1 cellular context compared by ENCODE assay signal in the genomic region with DNA sequence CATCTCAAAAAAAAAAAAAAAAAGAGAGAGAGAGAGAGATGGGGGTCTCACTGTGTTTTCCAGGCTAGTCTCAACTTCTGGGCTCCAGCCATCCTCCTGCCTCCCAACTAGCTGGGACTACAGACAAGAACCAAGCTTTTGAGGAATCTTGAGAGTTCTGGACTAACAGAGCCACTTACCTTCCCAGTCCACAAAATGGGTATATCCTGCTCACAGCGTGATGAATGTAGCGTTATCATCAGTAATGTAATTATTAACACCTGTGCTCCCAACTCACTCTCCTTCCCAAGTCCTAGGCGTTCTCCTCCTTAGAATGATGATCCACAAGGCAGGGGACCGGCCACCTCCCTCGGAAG.
TF ChIP-seq lines count a peak whose summit lies in the region.

No MANE protein-coding gene starts in this region.

TF ChIP-seq in endothelial cell of umbilical vein, 7 proteins besides CTCF, POLR2A, EP300 and RAD21:
- TF ChIP-seq EZH2 (IDR thresholded peaks at IDR 0.05; ENCODE audit: borderline replicate concordance, low read depth, low read length, severe bottlenecking) (no peak), MYC (IDR thresholded peaks at IDR 0.05; ENCODE audit: low read depth, low read length) (no peak), JUN (IDR thresholded peaks at IDR 0.05; ENCODE audit: borderline replicate concordance, insufficient read depth, insufficient read length, low read depth) (no peak), FOS (IDR thresholded peaks at IDR 0.05; ENCODE audit: borderline replicate concordance, insufficient read depth, low read length) (no peak), POLR2AphosphoS5 (IDR thresholded peaks at IDR 0.05; ENCODE audit: insufficient read depth, low read depth, low read length) (no peak), GATA2 (IDR thresholded peaks at IDR 0.05; ENCODE audit: insufficient read depth, insufficient read length, low read depth, low read length) (no peak), MAX (IDR thresholded peaks at IDR 0.05; ENCODE audit: insufficient read depth, insufficient read length) (no peak)
